Comparison of ENCODE assay signal across 8 cellular contexts in genomic region chr7:100694196-100694745, GRCh38. TPM values are rescaled to one million over a fixed set of nuclear protein-coding genes. Genes with fewer than 3 reads are reported as not detected.
A peak's percentile ranks its signal among the peaks of the same experiment; 100 is the strongest.
DNase-seq lines count a peak whose midpoint lies in the region; ATAC-seq and TF ChIP-seq lines count a peak whose summit lies in the region.

Gene GIGYF1 (minus strand): TSS chr7:100694250. CDS start chr7:100688238, 6,012 bp downstream.

- TF ChIP-seq RAD21 in neural cell (conservative IDR thresholded peaks at IDR 0.05), result no peak

- H3K4me3 ChIP-seq in RWPE2 (ENCODE audit: severe bottlenecking) (peak within 1 kb of the TSS; percentile 99), foreskin fibroblast (ENCODE audit: low read depth in 1 of 2, low read length in 2 of 2) (peak within 1 kb of the TSS; percentile 86 to 90), neural cell (ENCODE audit: low read length) (peak within 1 kb of the TSS; percentile 95), testis (peak within 1 kb of the TSS; percentile 88 to 91)

- peak; percentile 39 for ATAC-seq in GM18868 (IDR thresholded peaks at IDR 0.05; ENCODE audit: unreplicated experiment)
- peak; percentile 29; the same call in 1 of the 3 replicates for ATAC-seq in RWPE2 (ENCODE audit: low read depth)

- H3K4me1 ChIP-seq in RWPE2 (ENCODE audit: insufficient read depth, poor library complexity, severe bottlenecking) (peaks cover 11% of the 10 kb centered on the region), testis (peaks cover 38% of the 10 kb centered on the region)

- peaks cover 42% of the 10 kb centered on the region for H3K79me2 ChIP-seq in neural cell (replicated peaks; ENCODE audit: insufficient read depth, low read length)

- intact Hi-C loops in testis (cut with DNase I; ENCODE audit: low total_unique reads), result loop anchor here (5.0 kb wide), 2 partner anchors 127 to 227 kb away; no protein-coding TSS in a partner anchor

- DNase-seq in ACHN (peak; percentile 80), HT1080 (ENCODE audit: low read depth) (no peak), RWPE2 (ENCODE audit: low spot score) (no peak), foreskin fibroblast (peak; percentile 42 to 82), testis (peak; percentile 81)
- peak; percentile 54 for DNase-seq in activated gamma-delta T cell treated with anti-CD3 and anti-CD28 coated beads, Interleukin-2, amount 50 U/mL, for 16 hours (ENCODE audit: low read depth)

- no peak for TF ChIP-seq EP300 in neural cell (conservative IDR thresholded peaks at IDR 0.05; ENCODE audit: poor library complexity, severe bottlenecking)

- peak within 1 kb of the TSS; percentile 63 for H3K27ac ChIP-seq in RWPE2 (ENCODE audit: poor library complexity, severe bottlenecking)
- peak within 1 kb of the TSS; percentile 44 for H3K27ac ChIP-seq in neural cell (ENCODE audit: low read length)
- H3K27ac ChIP-seq in testis, result peak within 1 kb of the TSS; percentile 86 to 96

- peak within 1 kb of the TSS; percentile 83 for H3K9ac ChIP-seq in neural cell (ENCODE audit: low read length)

- TF ChIP-seq POLR2A in testis (IDR thresholded peaks at IDR 0.05), result no peak

- H3K9me3 ChIP-seq in RWPE2 (ENCODE audit: severe bottlenecking), result no peaks in the 10 kb centered on the region
- H3K9me3 ChIP-seq in neural cell (ENCODE audit: low read length), result no peaks in the 10 kb centered on the region
- no peaks in the 10 kb centered on the region for H3K9me3 ChIP-seq in testis

- H3K36me3 ChIP-seq in RWPE2 (ENCODE audit: low read depth) (peaks cover 21% of the 10 kb centered on the region), neural cell (ENCODE audit: insufficient read depth, low read length) (no peaks in the 10 kb centered on the region), testis (ENCODE audit: low read depth, missing control alignments) (no peaks in the 10 kb centered on the region)

- no peaks in the 10 kb centered on the region for H3K27me3 ChIP-seq in RWPE2 (ENCODE audit: insufficient read depth, poor library complexity, severe bottlenecking)
- H3K27me3 ChIP-seq in neural cell (ENCODE audit: insufficient read depth, low read depth, low read length), result no peaks in the 10 kb centered on the region
- H3K27me3 ChIP-seq in testis, result no peaks in the 10 kb centered on the region

- H3K9me2 ChIP-seq in neural cell (ENCODE audit: insufficient read depth, low read length), result no peaks in the 10 kb centered on the region

- peak within 1 kb of the TSS; percentile 96 for H3K4me2 ChIP-seq in neural cell (ENCODE audit: low read length)

- in situ Hi-C loops in ACHN (cut with HindIII; ENCODE audit: low pct_ligation_motif_present, low pct_unique_long_range_greater_than_20kb, low sequenced_read_pairs), result no loop called here

- peaks cover 20% of the 10 kb centered on the region for H4K20me1 ChIP-seq in neural cell (ENCODE audit: insufficient read depth)

- no peak for TF ChIP-seq CTCF in RWPE2 (IDR thresholded peaks at IDR 0.05; ENCODE audit: poor library complexity, severe bottlenecking)
- no peak for TF ChIP-seq CTCF in foreskin fibroblast (IDR thresholded peaks at IDR 0.05; ENCODE audit: low read depth, low read length)
- no peak for TF ChIP-seq CTCF in neural cell (IDR thresholded peaks at IDR 0.05; ENCODE audit: poor library complexity, severe bottlenecking)
- no peak for TF ChIP-seq CTCF in testis (IDR thresholded peaks at IDR 0.05)

- peak within 1 kb of the TSS; percentile 60 for H2AFZ ChIP-seq in neural cell (ENCODE audit: low read depth, low read length)

- no peaks in the 10 kb centered on the region for H3F3A ChIP-seq in neural cell (ENCODE audit: insufficient read depth, low read length, poor library complexity, severe bottlenecking)

- WGBS in testis, 2 donors, result 0 to 1% methylated on average over 23 to 24 of the region's 81 CpGs

TF ChIP-seq in neural cell, 6 proteins besides CTCF, POLR2A, EP300 and RAD21:
- TF ChIP-seq POLR2AphosphoS5 (IDR thresholded peaks at IDR 0.05), result peak; percentile 66
- TF ChIP-seq TAF1 (IDR thresholded peaks at IDR 0.05; ENCODE audit: low read depth), result peak; percentile 58
- TF ChIP-seq REST (IDR thresholded peaks at IDR 0.05; ENCODE audit: borderline replicate concordance), result no peak

RNA-seq across cellular contexts. Expression of gene GIGYF1, which starts in this region (rescaled TPM):
- 11.9 and 13.8 TPM in 2 replicates for total RNA-seq in HT1080 (2014; rRNA removed; shearing (Covaris generic))
- polyA plus RNA-seq in HT1080 (2015; cell fraction: cytosol; rRNA removed), result 6.2 and 6.4 TPM in 2 replicates
- 71.1 and 87.8 TPM in 2 replicates for polyA plus RNA-seq in HT1080 (2015; cell fraction: nucleus; rRNA removed)
- polyA plus RNA-seq in neural cell (28.3 and 33.5 TPM in 2 replicates), testis (ENCODE audit: insufficient read depth, low read depth, low replicate concordance) (40.5 TPM)
- polyA minus RNA-seq in neural cell, result 34.7 and 39.9 TPM in 2 replicates
- 100 to 1,000 TPM; 105 to 106 TPM for total RNA-seq in testis

Comparison
In these comparisons a context has a peak if more than half of its experiments do, and no peak if none do; other contexts are left out.
1. DNase-seq: peak in ACHN (single experiment), activated gamma-delta T cell treated with anti-CD3 and anti-CD28 coated beads, Interleukin-2, amount 50 U/mL, for 16 hours (single experiment), foreskin fibroblast (2 of 2) and testis (single experiment); none in HT1080 (single experiment) and RWPE2 (single experiment).
2. Peak in every context shown above with its lines, with median percentiles within 50 percentile points of each other: H3K27ac ChIP-seq and H3K4me3 ChIP-seq.